ENCODE assay signal across 31 cellular contexts in the genomic region with DNA sequence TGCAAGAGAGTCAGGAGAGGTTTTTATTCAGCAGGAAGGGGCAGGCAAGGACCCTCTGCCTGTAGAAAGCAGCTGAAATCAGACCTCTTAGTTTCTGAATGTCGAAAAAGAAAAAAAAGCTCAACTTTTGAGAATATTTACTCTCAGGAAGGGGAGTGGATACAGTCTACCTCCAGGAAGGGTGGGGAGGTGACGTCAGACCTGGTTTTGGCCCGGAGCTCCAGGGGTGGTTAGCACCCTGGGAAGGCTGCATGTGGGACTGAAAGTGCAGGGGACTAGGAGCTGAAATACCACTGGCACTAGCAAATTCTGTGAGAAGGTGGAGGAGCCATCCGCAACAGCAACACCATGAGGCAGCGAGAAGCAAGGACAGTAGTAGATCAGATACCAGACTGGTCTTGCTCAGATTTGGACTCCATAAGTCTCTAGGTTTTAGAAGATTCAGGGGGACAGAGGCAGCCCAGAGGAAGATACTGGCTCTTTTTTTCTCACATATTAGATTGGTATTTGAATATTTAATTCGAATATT. TPM values are rescaled to one million over a fixed set of nuclear protein-coding genes. Genes with fewer than 3 reads are reported as not detected.
"Had no signal": no experiment of that assay in that cellular context is flagged by ENCODE, and none has a peak within 500 bp of the region (broad histone marks: within the 10 kb centered on the region; RNA-seq: fewer than 3 reads in every experiment).

No MANE protein-coding gene starts in this region.

- H3K27me3 ChIP-seq: brain microvascular endothelial cell, cardiac muscle cell, MG63, SJCRH30 had no signal

- H3K4me1 ChIP-seq: SJCRH30 had no signal

- H3K9me3 ChIP-seq: SJCRH30, SK-N-SH had no signal

- H3K4me1 Mint-ChIP-seq: activated naive CD4-positive, alpha-beta T cell treated with anti-CD3 and anti-CD28 coated beads, Interleukin-2, amount 10 ng/mL, durations not matched to agents 7 days and 5 days had no signal

- H3K4me3 ChIP-seq: cardiac muscle cell, MG63, SJCRH30 had no signal

- H3K36me3 ChIP-seq: brain microvascular endothelial cell, cardiac muscle cell, MG63, SJCRH30, WERI-Rb-1 had no signal

- H3K27ac ChIP-seq: brain microvascular endothelial cell, cardiac muscle cell, RWPE1, SJCRH30, WERI-Rb-1 had no signal

- DNase-seq: activated CD4-positive, alpha-beta T cell treated with anti-CD3 and anti-CD28 coated beads for 4 hours; activated CD8-positive, alpha-beta memory T cell treated with anti-CD3 and anti-CD28 coated beads, Interleukin-2, amount 50 U/mL, for 4 hours; activated CD8-positive, alpha-beta T cell treated with anti-CD3 and anti-CD28 coated beads for 36 hours; activated gamma-delta T cell treated with Interleukin-2 at 50 U/mL for 16 hours; activated naive CD4-positive, alpha-beta T cell treated with anti-CD3 and anti-CD28 coated beads, Interleukin-2, amount 10 ng/mL, durations not matched to agents 7 days and 5 days; activated naive CD8-positive, alpha-beta T cell treated with anti-CD3 and anti-CD28 coated beads for 36 hours; activated T-cell treated with anti-CD3 and anti-CD28 coated beads, Interleukin-2, amount 50 U/mL, for 72 hours; brain microvascular endothelial cell; MG63; MV-4-11; NCI-H1092 treated with DMSO at 0.1 percent for 48 hours; NCI-H1417 treated with DMSO at 0.1 percent for 48 hours; NCI-H1694 treated with DMSO at 0.1 percent for 48 hours; NCI-H2029 treated with DMSO at 0.1 percent for 48 hours; NCI-H345; NCI-H510A; NCI-H526 treated with DMSO at 0.1 percent for 48 hours; NCI-H82; OCI-M1; Right ventricle myocardium superior; SJCRH30; SK-N-SH; T-helper 1 cell; WERI-Rb-1 had no signal

- H3K36me3 Mint-ChIP-seq: activated naive CD4-positive, alpha-beta T cell treated with anti-CD3 and anti-CD28 coated beads, Interleukin-2, amount 10 ng/mL, durations not matched to agents 7 days and 5 days; activated naive CD8-positive, alpha-beta T cell treated with anti-CD3 and anti-CD28 coated beads for 36 hours had no signal

- H3K4me3 Mint-ChIP-seq: activated CD8-positive, alpha-beta T cell treated with anti-CD3 and anti-CD28 coated beads for 36 hours; activated naive CD4-positive, alpha-beta T cell treated with anti-CD3 and anti-CD28 coated beads, Interleukin-2, amount 10 ng/mL, durations not matched to agents 7 days and 5 days; activated naive CD8-positive, alpha-beta T cell treated with anti-CD3 and anti-CD28 coated beads for 36 hours; activated T-cell treated with anti-CD3 and anti-CD28 coated beads, Interleukin-2, amount 50 U/mL, for 72 hours had no signal

- H3K4me2 ChIP-seq: SK-N-SH had no signal

- ATAC-seq: activated CD4-positive, CD25-positive, alpha-beta regulatory T cell treated with anti-CD3 and anti-CD28 coated beads, Interleukin-2, amount 50 U/mL, for 24 hours; activated CD8-positive, alpha-beta T cell treated with anti-CD3 and anti-CD28 coated beads for 36 hours; activated T-cell treated with anti-CD3 and anti-CD28 coated beads, Interleukin-2, amount 50 U/mL, for 72 hours; Panc1 had no signal

- H3K9ac ChIP-seq: SK-N-SH had no signal

- H3K27ac Mint-ChIP-seq: activated CD8-positive, alpha-beta T cell treated with anti-CD3 and anti-CD28 coated beads for 36 hours; activated naive CD4-positive, alpha-beta T cell treated with anti-CD3 and anti-CD28 coated beads, Interleukin-2, amount 10 ng/mL, durations not matched to agents 7 days and 5 days; activated naive CD8-positive, alpha-beta T cell treated with anti-CD3 and anti-CD28 coated beads for 36 hours; activated T-helper 2 cell treated with anti-CD3 and anti-CD28 coated beads, Interferon-gamma antibody, Interleukin-2, Interleukin-4, amounts not matched to agents 10 μg/mL and 5 μg/mL and 100 μg/mL, durations not matched to agents 14 hours and 24 hours and 36 hours had no signal

RNA-seq across cellular contexts. Expression of a gene that starts 19.8 kb away (rescaled TPM):
- total RNA-seq: activated CD8-positive, alpha-beta T cell treated with anti-CD3 and anti-CD28 coated beads for 36 hours; activated naive CD8-positive, alpha-beta T cell treated with anti-CD3 and anti-CD28 coated beads for 36 hours; activated T-cell treated with anti-CD3 and anti-CD28 coated beads, Interleukin-2, amount 50 U/mL, for 72 hours; activated T-helper 2 cell treated with anti-CD3 and anti-CD28 coated beads, Interferon-gamma antibody, Interleukin-2, Interleukin-4, amounts not matched to agents 10 μg/mL and 5 μg/mL and 100 μg/mL, durations not matched to agents 14 hours and 24 hours and 36 hours; cardiac muscle cell; Right ventricle myocardium superior; SJCRH30; T-helper 2 cell treated with Interferon-gamma antibody and Interleukin-4, amounts not matched to agents 100 ng/mL and 5 ng/mL, for 36 hours had no signal
- polyA plus RNA-seq: adipose tissue, cardiac muscle cell, SK-N-SH had no signal
